In the genomic region with DNA sequence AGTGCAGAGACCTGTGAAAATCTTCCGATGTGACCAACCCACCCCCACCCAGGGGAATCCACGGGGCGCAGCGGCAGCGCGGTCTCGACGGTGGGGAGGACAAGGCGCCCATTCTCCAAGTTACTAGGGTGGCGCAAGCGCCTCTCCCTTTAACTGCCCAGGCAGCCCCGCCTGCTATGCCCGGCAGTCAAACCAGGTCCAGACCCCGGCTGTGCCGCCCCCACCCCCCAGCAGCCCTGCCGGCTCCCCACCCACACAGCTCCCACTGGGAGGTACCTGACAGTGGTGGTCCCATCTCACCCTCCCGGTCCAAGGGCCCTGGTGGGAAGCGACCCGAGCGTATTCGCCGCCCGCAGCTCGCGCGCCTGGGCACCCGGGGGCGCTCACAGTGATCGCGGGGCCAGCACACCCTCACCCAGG, we compare ENCODE assay signal across 1 cellular context.
TF ChIP-seq lines count a peak whose summit lies in the region.

No MANE protein-coding gene starts in this region.

TF ChIP-seq in A549, 52 proteins besides CTCF, POLR2A, EP300 and RAD21 (continued from another document):
- TF ChIP-seq ZFP36 (IDR thresholded peaks at IDR 0.05; ENCODE audit: borderline replicate concordance, partially characterized antibody) (no peak), EHMT2 (IDR thresholded peaks at IDR 0.05; ENCODE audit: low read depth) (no peak), NR3C1 (IDR thresholded peaks at IDR 0.05) (no peak), RCOR1 (IDR thresholded peaks at IDR 0.05; ENCODE audit: low read depth, low read length) (no peak), NPAS2 (CRISPR knock-in tag; IDR thresholded peaks at IDR 0.05; ENCODE audit: borderline replicate concordance) (no peak), CHD2 (IDR thresholded peaks at IDR 0.05; ENCODE audit: low read length, partially characterized antibody) (no peak)
